Comparison of ENCODE assay signal across 1 cellular context in genomic region chr13:113258655-113259054, GRCh38.
TF ChIP-seq lines count a peak whose summit lies in the region.

No MANE protein-coding gene starts in this region.

TF ChIP-seq in GM12878, 131 proteins besides CTCF, POLR2A, EP300 and RAD21:
- no peak for TF ChIP-seq ASH2L (IDR thresholded peaks at IDR 0.05; ENCODE audit: borderline replicate concordance, low read depth)
